In genomic region chr15:74789171-74789627, GRCh38 we compare ENCODE assay signal across 10 cellular contexts. TPM values are rescaled to one million over a fixed set of nuclear protein-coding genes. Genes with fewer than 3 reads are reported as not detected.
DNase-seq lines count a peak whose midpoint lies in the region; ATAC-seq and TF ChIP-seq lines count a peak whose summit lies in the region.
"Had no signal": no experiment of that assay in that cellular context is flagged by ENCODE, and none has a peak within 500 bp of the region (broad histone marks: within the 10 kb centered on the region; RNA-seq: fewer than 3 reads in every experiment).

No MANE protein-coding gene starts in this region.

- H3K27ac Mint-ChIP-seq in stimulated activated naive CD8-positive, alpha-beta T cell treated with anti-CD3 and anti-CD28 coated beads, Interleukin-15, Interleukin-2, amounts not matched to agents 100 ng/mL and 50 ng/mL, for 24 hours: peak overlapping the region; percentile 95

- H4K20me1 ChIP-seq in SK-N-SH (ENCODE audit: insufficient read depth): peaks cover 96% of the 10 kb centered on the region

- no peak for TF ChIP-seq CTCF in SK-N-SH (IDR thresholded peaks at IDR 0.05)
- no peak for TF ChIP-seq CTCF in RWPE2 (IDR thresholded peaks at IDR 0.05; ENCODE audit: poor library complexity, severe bottlenecking)
- TF ChIP-seq CTCF in foreskin keratinocyte (conservative IDR thresholded peaks at IDR 0.05): no peak

- H3K4me1 Mint-ChIP-seq in stimulated activated naive CD8-positive, alpha-beta T cell treated with anti-CD3 and anti-CD28 coated beads, Interleukin-15, Interleukin-2, amounts not matched to agents 100 ng/mL and 50 ng/mL, for 24 hours (ENCODE audit: low read depth): peaks cover 95% of the 10 kb centered on the region

- peak overlapping the region; percentile 86 for H3K4me3 Mint-ChIP-seq in stimulated activated naive CD8-positive, alpha-beta T cell treated with anti-CD3 and anti-CD28 coated beads, Interleukin-15, Interleukin-2, amounts not matched to agents 100 ng/mL and 50 ng/mL, for 24 hours

- H3K9me3 Mint-ChIP-seq in stimulated activated naive CD8-positive, alpha-beta T cell treated with anti-CD3 and anti-CD28 coated beads, Interleukin-15, Interleukin-2, amounts not matched to agents 100 ng/mL and 50 ng/mL, for 24 hours: no peaks in the 10 kb centered on the region

- H3K36me3 ChIP-seq in SK-N-SH (replicated peaks in 1 of 2; ENCODE audit: control insufficient read depth in 1 of 2, insufficient read depth in 2 of 2, low read length in 1 of 2) (peaks cover 0 to 10% of the 10 kb centered on the region in 2 experiments), RWPE2 (ENCODE audit: low read depth) (peaks cover 32% of the 10 kb centered on the region)

- no peak for TF ChIP-seq EP300 in SK-N-SH (IDR thresholded peaks at IDR 0.05; ENCODE audit: borderline replicate concordance in 1 of 2, low read depth in 1 of 2, low read length in 1 of 2)

- H3K27me3 Mint-ChIP-seq in stimulated activated naive CD8-positive, alpha-beta T cell treated with anti-CD3 and anti-CD28 coated beads, Interleukin-15, Interleukin-2, amounts not matched to agents 100 ng/mL and 50 ng/mL, for 24 hours: no peaks in the 10 kb centered on the region

- H3K9me3 ChIP-seq in SK-N-SH: no peaks in the 10 kb centered on the region
- no peaks in the 10 kb centered on the region for H3K9me3 ChIP-seq in RWPE2 (ENCODE audit: severe bottlenecking)

- no peak overlapping the region for H2AFZ ChIP-seq in SK-N-SH (ENCODE audit: low read depth)

- peaks cover 14% of the 10 kb centered on the region for H3F3A ChIP-seq in SK-N-SH (replicated peaks; ENCODE audit: insufficient read depth)

- H3K4me1 ChIP-seq in SK-N-SH (ENCODE audit: control insufficient read depth in 1 of 2, insufficient read depth in 2 of 2, low read depth in 1 of 2, low read length in 1 of 2): peaks cover 16 to 64% of the 10 kb centered on the region in 2 experiments
- H3K4me1 ChIP-seq in RWPE2 (ENCODE audit: insufficient read depth, poor library complexity, severe bottlenecking): peaks cover 46% of the 10 kb centered on the region
- H3K4me1 ChIP-seq in foreskin keratinocyte: peaks cover 24% of the 10 kb centered on the region

- peak overlapping the region; percentile 15; the same call in 1 of the 2 replicates for H3K4me2 ChIP-seq in SK-N-SH

- POLR2A ChIA-PET in SK-N-SH (lab: Yijun Ruan, JAX): no interaction called here

- peaks cover 95% of the 10 kb centered on the region for H3K79me2 ChIP-seq in SK-N-SH (ENCODE audit: insufficient read depth)

- H3K4me3 ChIP-seq in SK-N-SH (ENCODE audit: low read depth in 2 of 2, low read length in 1 of 2) (no peak overlapping the region), RWPE2 (ENCODE audit: severe bottlenecking) (no peak overlapping the region)

- no peak overlapping the region for H3K9ac ChIP-seq in SK-N-SH

- peak overlapping the region in 1 of 2 experiments; percentile 74; a peak in 1 of 4 replicates for H3K27ac ChIP-seq in SK-N-SH (ENCODE audit: low read depth in 2 of 2, low read length in 1 of 2)
- H3K27ac ChIP-seq in RWPE2 (ENCODE audit: poor library complexity, severe bottlenecking): peak overlapping the region; percentile 36
- no peak overlapping the region for H3K27ac ChIP-seq in foreskin keratinocyte

- no peaks in the 10 kb centered on the region for H3K9me2 ChIP-seq in SK-N-SH

- H3K27me3 ChIP-seq in SK-N-SH (ENCODE audit: insufficient read depth) (no peaks in the 10 kb centered on the region), RWPE2 (ENCODE audit: insufficient read depth, poor library complexity, severe bottlenecking) (no peaks in the 10 kb centered on the region), foreskin keratinocyte (no peaks in the 10 kb centered on the region)

- CTCF ChIA-PET in SK-N-SH (lab: Yijun Ruan, JAX): interaction anchor here (1.6 to 3.0 kb wide), 5 partner anchors 10 to 21 kb away, joined by 8 to 10 read pairs (median 9); no protein-coding TSS in a partner anchor

- peaks cover 56% of the 10 kb centered on the region for H3K36me3 Mint-ChIP-seq in stimulated activated naive CD8-positive, alpha-beta T cell treated with anti-CD3 and anti-CD28 coated beads, Interleukin-15, Interleukin-2, amounts not matched to agents 100 ng/mL and 50 ng/mL, for 24 hours (ENCODE audit: low read depth)

- WGBS in SK-N-SH (ENCODE audit: low lambda C conversion rate): 99% methylated on average over 9 of the region's 14 CpGs

- DNase-seq in SK-N-SH (no peak), RWPE2 (ENCODE audit: low spot score) (peak; percentile 74), foreskin keratinocyte (no peak)
- DNase-seq: NCI-H82 had no signal

- no peak for TF ChIP-seq RAD21 in SK-N-SH (IDR thresholded peaks at IDR 0.05; ENCODE audit: low read length)

- no peak for ATAC-seq in SK-N-SH treated with all-trans-retinoic acid at 6 μM for 48 hours
- peak; percentile 43; the same call in 2 of the 3 replicates for ATAC-seq in RWPE2 (ENCODE audit: low read depth)
- ATAC-seq in foreskin keratinocyte: peak; percentile 14
- ATAC-seq in GM19467 (IDR thresholded peaks at IDR 0.05; ENCODE audit: unreplicated experiment): no peak
- no peak for ATAC-seq in HG02588 (IDR thresholded peaks at IDR 0.05; ENCODE audit: unreplicated experiment)
- no peak for ATAC-seq in GM19324 (IDR thresholded peaks at IDR 0.05; ENCODE audit: low FRiP score, unreplicated experiment)

TF ChIP-seq in SK-N-SH, 30 proteins besides CTCF, POLR2A, EP300 and RAD21 (continues in another document):
- TF ChIP-seq EZH2phosphoT487 (IDR thresholded peaks at IDR 0.05; ENCODE audit: borderline replicate concordance, low read depth) (no peak), TAF1 (IDR thresholded peaks at IDR 0.05; ENCODE audit: borderline replicate concordance, low read depth, low read length) (no peak), PBX3 (IDR thresholded peaks at IDR 0.05) (no peak), USF1 (IDR thresholded peaks at IDR 0.05; ENCODE audit: borderline replicate concordance, low read depth) (no peak)

TF ChIP-seq in SK-N-SH treated with all-trans-retinoic acid at 6 μM for 48 hours, 23 proteins besides CTCF, POLR2A, EP300 and RAD21 (continues in another document):
- no peak for TF ChIP-seq ZFP3 (CRISPR knock-in tag; IDR thresholded peaks at IDR 0.05)
- TF ChIP-seq PATZ1 (CRISPR knock-in tag; IDR thresholded peaks at IDR 0.05; ENCODE audit: borderline replicate concordance): no peak
- no peak for TF ChIP-seq TOX (CRISPR knock-in tag; IDR thresholded peaks at IDR 0.05; ENCODE audit: borderline replicate concordance)
- TF ChIP-seq ESRRG (CRISPR knock-in tag; IDR thresholded peaks at IDR 0.05): no peak
- no peak for TF ChIP-seq BACH2 (CRISPR knock-in tag; IDR thresholded peaks at IDR 0.05; ENCODE audit: borderline replicate concordance)
- TF ChIP-seq GLIS3 (CRISPR knock-in tag; IDR thresholded peaks at IDR 0.05): no peak
- no peak for TF ChIP-seq POU6F1 (CRISPR knock-in tag; IDR thresholded peaks at IDR 0.05; ENCODE audit: borderline replicate concordance, low read depth)

RNA-seq across cellular contexts. Expression of gene CSK, which starts 7.3 kb away (rescaled TPM):
- polyA plus RNA-seq in SK-N-SH (2012; rRNA removed) (34.7 and 53.1 TPM in 2 replicates), foreskin keratinocyte (46.0 and 53.0 TPM in 2 replicates)
- polyA plus RNA-seq in SK-N-SH (2012; cell fraction: cytosol; rRNA removed): 25.5 and 43.5 TPM in 2 replicates
- 94.6 and 111 TPM in 2 replicates for polyA plus RNA-seq in SK-N-SH (2012; cell fraction: nucleus; rRNA removed)
- 39.7 and 47.8 TPM in 2 replicates for total RNA-seq in foreskin keratinocyte

RNA-seq across cellular contexts. Expression of gene LMAN1L, which starts 23.4 kb away (rescaled TPM):
- polyA plus RNA-seq in SK-N-SH (2012; rRNA removed): 0.02 TPM in 1 of 2 replicates, not detected in the other
- polyA plus RNA-seq in SK-N-SH (2012; cell fraction: cytosol; rRNA removed): not detected in 2 replicates
- polyA plus RNA-seq in SK-N-SH (2012; cell fraction: nucleus; rRNA removed): 0.04 and 0.08 TPM in 2 replicates
- total RNA-seq in foreskin keratinocyte: not detected in 2 replicates
- polyA plus RNA-seq in foreskin keratinocyte: not detected in 2 replicates
- polyA plus RNA-seq: AG04450 had no signal

RNA-seq across cellular contexts. Expression of gene CPLX3, which starts 37.2 kb away (rescaled TPM):
- not detected in 2 replicates for polyA plus RNA-seq in SK-N-SH (2012; rRNA removed)
- not detected in 2 replicates for polyA plus RNA-seq in SK-N-SH (2012; cell fraction: cytosol; rRNA removed)
- 0.08 and 0.23 TPM in 2 replicates for polyA plus RNA-seq in SK-N-SH (2012; cell fraction: nucleus; rRNA removed)
- not detected in 2 replicates for total RNA-seq in foreskin keratinocyte
- not detected in 2 replicates for polyA plus RNA-seq in foreskin keratinocyte
- polyA plus RNA-seq: AG04450 had no signal

RNA-seq across cellular contexts. Expression of gene CYP1A2, which starts 40.6 kb away (rescaled TPM):
- polyA plus RNA-seq in SK-N-SH (2012; rRNA removed): not detected in 2 replicates
- not detected in 2 replicates for polyA plus RNA-seq in SK-N-SH (2012; cell fraction: cytosol; rRNA removed)
- polyA plus RNA-seq in SK-N-SH (2012; cell fraction: nucleus; rRNA removed): not detected in 2 replicates
- total RNA-seq in foreskin keratinocyte: 0.04 TPM in 1 of 2 replicates, not detected in the other
- polyA plus RNA-seq in foreskin keratinocyte: not detected in 2 replicates
- polyA plus RNA-seq: AG04450 had no signal

RNA-seq across cellular contexts. Expression of gene ULK3, which starts 53.8 kb away (rescaled TPM):
- polyA plus RNA-seq in SK-N-SH (2012; rRNA removed): 41.3 and 55.3 TPM in 2 replicates
- 11.1 and 17.6 TPM in 2 replicates for polyA plus RNA-seq in SK-N-SH (2012; cell fraction: cytosol; rRNA removed)
- 300 and 348 TPM in 2 replicates for polyA plus RNA-seq in SK-N-SH (2012; cell fraction: nucleus; rRNA removed)
- 9.4 and 9.8 TPM in 2 replicates for total RNA-seq in foreskin keratinocyte
- 9.1 TPM in 2 replicates for polyA plus RNA-seq in foreskin keratinocyte

Comparison
In these comparisons a context has a peak if more than half of its experiments do, and no peak if none do; other contexts are left out.
1. ATAC-seq: peak in RWPE2 (single experiment) and foreskin keratinocyte (single experiment); none in SK-N-SH treated with all-trans-retinoic acid at 6 μM for 48 hours (single experiment), GM19467 (single experiment), HG02588 (single experiment) and GM19324 (single experiment).